8 cellular contexts compared by ENCODE assay signal in the genomic region with DNA sequence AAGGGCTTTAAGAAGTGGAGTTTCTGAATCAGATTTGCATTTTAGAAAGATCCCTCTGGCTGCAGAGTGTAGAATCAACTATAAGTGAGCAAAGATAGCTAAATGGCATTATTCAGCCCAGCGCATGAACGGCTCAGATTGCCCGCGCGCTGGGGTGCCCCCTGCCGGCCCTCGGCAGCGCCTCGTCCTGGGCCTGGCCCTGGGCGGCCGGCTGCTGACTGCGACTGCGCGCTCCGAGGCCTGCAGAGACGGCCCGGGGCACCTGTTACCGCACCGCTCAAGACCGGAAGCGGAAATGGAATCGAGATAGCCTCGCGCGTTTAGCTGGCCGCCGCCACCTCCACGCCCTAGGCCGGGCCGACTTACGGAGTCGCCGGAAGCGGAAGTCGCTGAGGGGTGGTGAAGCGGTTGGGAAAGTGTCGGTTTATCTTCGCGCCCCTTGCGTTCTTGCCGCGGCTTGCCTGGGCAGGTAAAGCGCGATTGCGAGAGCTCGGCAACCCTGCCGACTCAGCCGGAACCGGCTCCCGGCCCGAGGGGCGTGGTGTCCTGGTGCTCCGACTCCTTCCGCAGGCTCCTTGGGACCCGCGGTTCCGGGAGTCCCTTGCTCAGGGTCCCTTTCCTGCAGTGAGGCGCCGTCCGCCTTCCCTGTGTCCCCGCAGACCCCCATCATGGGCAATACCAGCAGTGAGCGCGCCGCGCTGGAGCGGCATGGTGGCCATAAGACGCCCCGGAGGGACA. TPM values are rescaled to one million over a fixed set of nuclear protein-coding genes. Genes with fewer than 3 reads are reported as not detected.
DNase-seq lines count a peak whose midpoint lies in the region; TF ChIP-seq lines count a peak whose summit lies in the region.

A gene with protein sequence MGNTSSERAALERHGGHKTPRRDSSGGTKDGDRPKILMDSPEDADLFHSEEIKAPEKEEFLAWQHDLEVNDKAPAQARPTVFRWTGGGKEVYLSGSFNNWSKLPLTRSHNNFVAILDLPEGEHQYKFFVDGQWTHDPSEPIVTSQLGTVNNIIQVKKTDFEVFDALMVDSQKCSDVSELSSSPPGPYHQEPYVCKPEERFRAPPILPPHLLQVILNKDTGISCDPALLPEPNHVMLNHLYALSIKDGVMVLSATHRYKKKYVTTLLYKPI (plus strand): TSS at position 557 of the 738 bp plus-strand sequence. CDS start 112 bp downstream, at position 669.

- no peaks in the 10 kb centered on the region for H3K9me3 Mint-ChIP-seq in H9

- no CpG with 5 or more reads among the region's 68 CpGs for WGBS in H9 (ENCODE audit: extremely low coverage, insufficient read length, low lambda C conversion rate)
- WGBS in stomach, 5 donors = 0 to 1% (median 0%) methylated on average over 41 to 68 of the region's 68 CpGs

- no peak within 1 kb of the TSS for H4K91ac ChIP-seq in H9 (ENCODE audit: insufficient read length, low read depth, low read length)

- H3K27ac ChIP-seq in H9 (ENCODE audit: insufficient read length, low read depth, low read length) (peak within 1 kb of the TSS; percentile 43), neural cell (ENCODE audit: low read length) (peak within 1 kb of the TSS; percentile 81), stomach (peak within 1 kb of the TSS; percentile 96 to 99 (median 98))

- H2AK5ac ChIP-seq in H9 (ENCODE audit: insufficient read length, low read length) = no peak within 1 kb of the TSS

- H3K18ac ChIP-seq in H9 (ENCODE audit: insufficient read length, low read depth, low read length) = peak within 1 kb of the TSS; percentile 73

- peak; percentile 82 for TF ChIP-seq RAD21 in neural cell (conservative IDR thresholded peaks at IDR 0.05)

- H3K36me3 ChIP-seq in neural cell (ENCODE audit: insufficient read depth, low read length) (no peaks in the 10 kb centered on the region), stomach (peaks cover 3 to 28% (median 22%) of the 10 kb centered on the region in 4 donors)

- no peaks in the 10 kb centered on the region for H3K9me3 ChIP-seq in H9 (ENCODE audit: control insufficient read depth, low read depth, low read length)
- H3K9me3 ChIP-seq in neural cell (ENCODE audit: low read length) = no peaks in the 10 kb centered on the region
- H3K9me3 ChIP-seq in stomach = no peaks in the 10 kb centered on the region

- H3F3A ChIP-seq in neural cell (ENCODE audit: insufficient read depth, low read length, poor library complexity, severe bottlenecking) = no peaks in the 10 kb centered on the region

- intact Hi-C loops in stomach (cut with DNase I; ENCODE audit: low total_unique reads) = no loop called here

- peak within 1 kb of the TSS; percentile 93 to 95 (median 94) for H3K27ac Mint-ChIP-seq in H9

- TF ChIP-seq CTCF in H9 (conservative IDR thresholded peaks at IDR 0.05) (peak; percentile 97), neural cell (IDR thresholded peaks at IDR 0.05; ENCODE audit: poor library complexity, severe bottlenecking) (peak; percentile 99), stomach (IDR thresholded peaks at IDR 0.05) (peak in 6 of 7 experiments; percentile 42 to 94 (median 86))

- H3K79me1 ChIP-seq in H9 (ENCODE audit: insufficient read depth, low read depth, low read length, poor library complexity, severe bottlenecking) = peaks cover 4% of the 10 kb centered on the region

- H2BK12ac ChIP-seq in H9 (ENCODE audit: insufficient read length, low read depth, low read length) = no peak within 1 kb of the TSS

- H3K4me1 Mint-ChIP-seq in H9 = peaks cover 13 to 15% of the 10 kb centered on the region in 2 experiments

- no peaks in the 10 kb centered on the region for H4K20me1 ChIP-seq in H9 (ENCODE audit: control insufficient read depth, insufficient read depth, insufficient read length)
- no peaks in the 10 kb centered on the region for H4K20me1 ChIP-seq in neural cell (ENCODE audit: insufficient read depth)

- peak; percentile 95 for DNase-seq in GDM1 (lab: John Stamatoyannopoulos, UW)
- DNase-seq in H9 = peak; percentile 99
- DNase-seq in M059J (ENCODE audit: low read depth) = peak; percentile 96
- peak; percentile 98 to 99 for DNase-seq in SHP77 (lab: John Stamatoyannopoulos, UW)
- peak; percentile 98 for DNase-seq in activated effector memory CD4-positive, alpha-beta T cell treated with anti-CD3 and anti-CD28 coated beads, Interleukin-2, amount 50 U/mL, for 16 hours
- DNase-seq in fibroblast of the conjunctiva (ENCODE audit: low read depth) = peak; percentile 96
- DNase-seq in stomach = peak; percentile 99

- H3K9ac ChIP-seq in H9 (ENCODE audit: extremely low read depth, insufficient read length, low read length) (peak within 1 kb of the TSS; percentile 92), neural cell (ENCODE audit: low read length) (peak within 1 kb of the TSS; percentile 85)

- no peak within 1 kb of the TSS for H2BK120ac ChIP-seq in H9 (ENCODE audit: low read depth, low read length, poor library complexity, severe bottlenecking)

- H2BK15ac ChIP-seq in H9 (ENCODE audit: low read depth, low read length) = no peak within 1 kb of the TSS

- H3K14ac ChIP-seq in H9 (ENCODE audit: insufficient read depth, low read length) = peak within 1 kb of the TSS; percentile 61

- H3K4me1 ChIP-seq in H9 (ENCODE audit: insufficient read depth, low read length) = no peaks in the 10 kb centered on the region
- peaks cover 18 to 63% (median 47%) of the 10 kb centered on the region in 4 donors for H3K4me1 ChIP-seq in stomach

- no peak within 1 kb of the TSS for H3K56ac ChIP-seq in H9 (ENCODE audit: insufficient read length, low read depth, low read length)

- H2BK20ac ChIP-seq in H9 (ENCODE audit: low read depth, low read length, poor library complexity, severe bottlenecking) = no peak within 1 kb of the TSS

- H3K79me2 ChIP-seq in H9 (ENCODE audit: insufficient read depth, low read length) (no peaks in the 10 kb centered on the region), neural cell (replicated peaks; ENCODE audit: insufficient read depth, low read length) (peaks cover 11% of the 10 kb centered on the region)

- H4K5ac ChIP-seq in H9 (ENCODE audit: insufficient read length, low read depth, low read length) = no peak within 1 kb of the TSS

- H2AFZ ChIP-seq in H9 (ENCODE audit: low read length) (peak within 1 kb of the TSS; percentile 98), neural cell (ENCODE audit: low read depth, low read length) (peak within 1 kb of the TSS; percentile 71)

- H3K4me2 ChIP-seq in H9 (ENCODE audit: insufficient read depth, insufficient read length, low read length) (peak within 1 kb of the TSS; percentile 94), neural cell (ENCODE audit: low read length) (peak within 1 kb of the TSS; percentile 85)

- H3K4me3 ChIP-seq in neural cell (ENCODE audit: low read length) = peak within 1 kb of the TSS; percentile 81
- H3K4me3 ChIP-seq in stomach = peak within 1 kb of the TSS; percentile 71 to 91 (median 84)

- H3K4me3 Mint-ChIP-seq in H9 = peak within 1 kb of the TSS; percentile 92 to 94

- H3K27me3 ChIP-seq in H9 (ENCODE audit: insufficient read depth, low read length) (no peaks in the 10 kb centered on the region), neural cell (ENCODE audit: insufficient read depth, low read depth, low read length) (no peaks in the 10 kb centered on the region), stomach (no peaks in the 10 kb centered on the region)

- peaks cover 3% of the 10 kb centered on the region for H3K27me3 Mint-ChIP-seq in H9 (ENCODE audit: low read depth)

- peak within 1 kb of the TSS; percentile 71 for H2BK5ac ChIP-seq in H9 (ENCODE audit: insufficient read length, low read length)

- peak in 2 of 4 donors; percentile 83 to 87 for TF ChIP-seq POLR2A in stomach (IDR thresholded peaks at IDR 0.05)

- H3K23me2 ChIP-seq in H9 (ENCODE audit: insufficient read length, low read depth, low read length, poor library complexity, severe bottlenecking) = no peaks in the 10 kb centered on the region

- no peak within 1 kb of the TSS for H3K4ac ChIP-seq in H9 (ENCODE audit: low read depth, low read length)

- H3K9me2 ChIP-seq in neural cell (ENCODE audit: insufficient read depth, low read length) = no peaks in the 10 kb centered on the region

- TF ChIP-seq EP300 in neural cell (conservative IDR thresholded peaks at IDR 0.05; ENCODE audit: poor library complexity, severe bottlenecking) (peak; percentile 35), stomach (IDR thresholded peaks at IDR 0.05) (no peak)

- H3K36me3 Mint-ChIP-seq in H9 (ENCODE audit: insufficient read depth in 1 of 3, low read depth in 3 of 3) = peaks cover 14 to 34% (median 29%) of the 10 kb centered on the region in 3 experiments

- no peak within 1 kb of the TSS for H4K8ac ChIP-seq in H9 (replicated peaks; ENCODE audit: insufficient read length, low read depth, low read length)

- no peak within 1 kb of the TSS for H3T11ph ChIP-seq in H9 (ENCODE audit: low read length)

- no peak within 1 kb of the TSS for H3K23ac ChIP-seq in H9 (ENCODE audit: insufficient read length, low read depth, low read length)

TF ChIP-seq in neural cell, 6 proteins besides CTCF, POLR2A, EP300 and RAD21 (continues in another document):
- TF ChIP-seq POLR2AphosphoS5 (IDR thresholded peaks at IDR 0.05) (peak; percentile 89), TAF1 (IDR thresholded peaks at IDR 0.05; ENCODE audit: low read depth) (peak; percentile 70)

RNA-seq across cellular contexts. Expression of the gene that starts here (rescaled TPM):
- 42.2 and 44.2 TPM in 2 replicates for total RNA-seq in H9 (2021)
- total RNA-seq in M059J (2014; rRNA removed; shearing (Covaris generic)) = 16.2 and 20.1 TPM in 2 replicates
- 36.8 and 38.0 TPM in 2 replicates for polyA plus RNA-seq in neural cell
- 32.9 and 34.0 TPM in 2 replicates for polyA minus RNA-seq in neural cell
- total RNA-seq in stomach = 100 to 1,000 TPM in 1 of 5 donors, 10 to 100 TPM in 4; 22.6 to 143 (median 53.6) TPM
- polyA plus RNA-seq in stomach = 10 to 100 TPM; 30.7 to 53.6 (median 45.8) TPM

Comparison
In these comparisons a context has a peak if more than half of its experiments do, and no peak if none do; other contexts are left out.
1. Peak in every context shown above with its lines: DNase-seq, H3K4me3 ChIP-seq and H3K27ac ChIP-seq.
2. H3K27ac ChIP-seq: peak in every context shown above with its lines; median percentile 98 in stomach; 81 in neural cell; 43 in H9.